In the genomic region with DNA sequence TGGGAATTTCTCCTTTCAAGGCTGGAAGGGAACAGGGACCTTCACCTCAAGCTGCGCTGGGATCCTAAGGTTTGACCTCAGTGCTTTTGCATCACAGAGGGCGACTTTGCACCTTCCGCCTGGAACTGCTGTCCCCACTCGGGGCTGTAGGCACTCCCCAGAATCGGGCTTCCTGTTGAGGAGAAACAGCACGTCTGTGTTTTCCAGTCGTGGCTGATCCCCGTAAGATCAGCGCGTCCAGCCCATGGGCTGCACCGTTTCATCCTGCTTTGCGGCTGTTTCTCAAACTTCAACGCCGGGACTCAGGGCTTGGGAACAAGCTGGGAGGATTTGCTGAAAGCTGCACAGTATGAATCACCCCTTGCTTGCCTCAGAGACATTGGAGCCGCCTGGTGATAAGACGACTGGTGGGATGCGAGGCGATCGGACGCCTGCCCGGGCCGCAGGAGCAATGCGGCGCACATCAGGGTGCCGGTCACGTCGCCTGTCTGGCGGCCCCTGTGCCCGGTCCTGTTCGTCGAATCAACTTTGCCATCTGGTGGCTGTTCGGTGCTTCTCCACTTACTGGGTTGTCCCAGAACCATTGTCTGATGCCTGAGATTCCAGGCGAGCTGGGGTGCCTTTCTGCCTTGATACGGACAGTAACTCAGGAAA, we compare ENCODE assay signal across 7 cellular contexts. TPM values are rescaled to one million over a fixed set of nuclear protein-coding genes. Genes with fewer than 3 reads are reported as not detected.
A peak's percentile ranks its signal among the peaks of the same experiment; 100 is the strongest.
DNase-seq lines count a peak whose midpoint lies in the region; TF ChIP-seq lines count a peak whose summit lies in the region.

No MANE protein-coding gene starts in this region.

- H3K27me3 ChIP-seq in HUES6 (ENCODE audit: control insufficient read depth, insufficient read depth, low read length), result peaks cover 31% of the 10 kb centered on the region
- peaks cover 43% of the 10 kb centered on the region for H3K27me3 ChIP-seq in kidney epithelial cell (ENCODE audit: control insufficient read depth, insufficient read depth, low read length)
- H3K27me3 ChIP-seq in stomach, result no peaks in the 10 kb centered on the region

- H3K27ac ChIP-seq in HUES6 (ENCODE audit: low read depth, low read length), result no peak overlapping the region
- H3K27ac ChIP-seq in stomach, result peak overlapping the region in 2 of 5 donors; percentile 51 to 55

- H3K9ac ChIP-seq in HUES6 (ENCODE audit: low read length), result no peak overlapping the region

- peaks cover 25% of the 10 kb centered on the region for H3K4me1 ChIP-seq in HUES6 (ENCODE audit: control insufficient read depth, insufficient read depth, low read length)
- peaks cover 0 to 20% (median 19%) of the 10 kb centered on the region in 4 donors for H3K4me1 ChIP-seq in stomach

- intact Hi-C loops in stomach (cut with DNase I; ENCODE audit: low total_unique reads), result no loop called here

- TF ChIP-seq EP300 in stomach (IDR thresholded peaks at IDR 0.05), result no peak

- no peak for TF ChIP-seq POLR2A in stomach (IDR thresholded peaks at IDR 0.05)

- DNase-seq in brain pericyte (ENCODE audit: low read depth, low spot score) (peak; percentile 26), kidney epithelial cell (ENCODE audit: low read depth) (no peak), stomach (peak; percentile 58), NCI-H2171 treated with DMSO at 0.1 percent for 48 hours (lab: John Stamatoyannopoulos, UW) (no peak), HuH-7 (ENCODE audit: low spot score) (no peak), HK-2 (ENCODE audit: unreplicated experiment) (no peak)

- H3K4me3 ChIP-seq in HUES6 (ENCODE audit: low read depth, low read length) (peak overlapping the region; percentile 20; the same call in 1 of the 2 replicates), kidney epithelial cell (ENCODE audit: low read depth, low read length) (no peak overlapping the region), stomach (peak overlapping the region; percentile 9 to 25 (median 22))

- peak; percentile 40 for TF ChIP-seq CTCF in kidney epithelial cell (IDR thresholded peaks at IDR 0.05; ENCODE audit: insufficient read depth, low read length, poor library complexity, severe bottlenecking)
- TF ChIP-seq CTCF in stomach (IDR thresholded peaks at IDR 0.05), result peak in 4 of 7 experiments; percentile 16 to 57 (median 36)

- H3K36me3 ChIP-seq in HUES6 (ENCODE audit: control insufficient read depth, insufficient read depth, low read length), result no peaks in the 10 kb centered on the region
- no peaks in the 10 kb centered on the region for H3K36me3 ChIP-seq in kidney epithelial cell (ENCODE audit: control insufficient read depth, insufficient read depth, low read length)
- no peaks in the 10 kb centered on the region for H3K36me3 ChIP-seq in stomach

- 21 to 42% (median 36%) methylated on average over 28 to 34 of the region's 34 CpGs for WGBS in stomach, 5 donors

- H3K9me3 ChIP-seq in HUES6 (ENCODE audit: control insufficient read depth, insufficient read depth, low read depth, low read length), result no peaks in the 10 kb centered on the region
- H3K9me3 ChIP-seq in stomach, result no peaks in the 10 kb centered on the region

RNA-seq across cellular contexts. Expression of gene FRMD1, which starts 53.6 kb away (rescaled TPM):
- not detected in 2 replicates for total RNA-seq in kidney epithelial cell
- 10 to 100 TPM in 3 of 5 donors, 1 to 10 TPM in 1, under 1 TPM in 1; 0.43 to 42.9 (median 16.9) TPM for total RNA-seq in stomach
- polyA plus RNA-seq in stomach, result 1 to 10 TPM; 5.0 to 9.8 (median 5.6) TPM

Comparison
In these comparisons a context has a peak if more than half of its experiments do, and no peak if none do; other contexts are left out.
1. DNase-seq: peak in brain pericyte (single experiment) and stomach (single experiment); none in kidney epithelial cell (single experiment), NCI-H2171 treated with DMSO at 0.1 percent for 48 hours (single experiment), HuH-7 (single experiment) and HK-2 (single experiment).